In genomic region chr12:105060715-105061378, GRCh38 we compare ENCODE assay signal across 31 cellular contexts. TPM values are rescaled to one million over a fixed set of nuclear protein-coding genes. Genes with fewer than 3 reads are reported as not detected.
DNase-seq lines count a peak whose midpoint lies in the region; ATAC-seq and TF ChIP-seq lines count a peak whose summit lies in the region.
"Had no signal": no experiment of that assay in that cellular context is flagged by ENCODE, and none has a peak within 500 bp of the region (broad histone marks: within the 10 kb centered on the region; RNA-seq: fewer than 3 reads in every experiment).

No MANE protein-coding gene starts in this region.

- CTCF ChIA-PET in activated naive CD4-positive, alpha-beta T cell treated with anti-CD3 and anti-CD28 coated beads, Interleukin-2, amount 10 ng/mL, durations not matched to agents 7 days and 5 days (lab: Charles Lee) = interaction anchor here (1.2 kb wide), 1 partner anchor 60 kb away, joined by 3 read pairs; no protein-coding TSS in a partner anchor

- H3K36me3 Mint-ChIP-seq in activated naive CD4-positive, alpha-beta T cell treated with anti-CD3 and anti-CD28 coated beads, Interleukin-2, amount 50 U/mL, for 72 hours = peaks cover 2 to 3% of the 10 kb centered on the region in 2 donors
- H3K36me3 Mint-ChIP-seq in activated naive CD4-positive, alpha-beta T cell treated with anti-CD3 and anti-CD28 coated beads, Interleukin-2, amount 10 ng/mL, durations not matched to agents 7 days and 5 days = peaks cover 2% of the 10 kb centered on the region
- H3K36me3 Mint-ChIP-seq: neural progenitor cell had no signal

- TF ChIP-seq CTCF in epithelial cell of esophagus (IDR thresholded peaks at IDR 0.05; ENCODE audit: insufficient read depth, low read depth, low read length, missing control alignments) = no peak

- no peaks in the 10 kb centered on the region for H3K4me1 Mint-ChIP-seq in activated naive CD4-positive, alpha-beta T cell treated with anti-CD3 and anti-CD28 coated beads, Interleukin-2, amount 10 ng/mL, durations not matched to agents 7 days and 5 days
- H3K4me1 Mint-ChIP-seq: memory B cell, neural progenitor cell had no signal

- no peak for DNase-seq in activated naive CD4-positive, alpha-beta T cell treated with anti-CD3 and anti-CD28 coated beads, Interleukin-2, amount 50 U/mL, for 72 hours (ENCODE audit: low spot score in 2 of 2)
- DNase-seq in activated naive CD4-positive, alpha-beta T cell treated with anti-CD3 and anti-CD28 coated beads, Interleukin-2, amount 10 ng/mL, durations not matched to agents 7 days and 5 days = no peak
- peak; percentile 37 for DNase-seq in NCI-H2029 (lab: John Stamatoyannopoulos, UW)
- peak; percentile 83 for DNase-seq in epithelial cell of esophagus (ENCODE audit: low read depth)
- DNase-seq in renal cortical epithelial cell (ENCODE audit: low read depth) = peak; percentile 16
- no peak for DNase-seq in kidney glomerular epithelial cell (lab: John Stamatoyannopoulos, UW)
- no peak for DNase-seq in 8988T
- DNase-seq: activated CD4-positive, alpha-beta T cell treated with anti-CD3 and anti-CD28 coated beads for 4 hours; activated gamma-delta T cell treated with Interleukin-2 at 50 U/mL for 16 hours; activated T-cell treated with anti-CD3 and anti-CD28 coated beads, Interleukin-2, amount 50 U/mL, for 24 hours; adrenal gland; body of pancreas; DMS153; effector CD4-positive, alpha-beta T cell; erythroblast; foreskin fibroblast; GDM1; H7; heart right ventricle; left cardiac atrium; NCI-H1694; NCI-H69; right cardiac atrium; spleen; stimulated activated CD4-positive, alpha-beta T cell treated with anti-CD3 and anti-CD28 coated beads, Interleukin-2, amount 100 ng/mL, for 48 hours had no signal

- peaks cover 5% of the 10 kb centered on the region for H3K27me3 Mint-ChIP-seq in activated naive CD4-positive, alpha-beta T cell treated with anti-CD3 and anti-CD28 coated beads, Interleukin-2, amount 10 ng/mL, durations not matched to agents 7 days and 5 days

- H3K9me3 Mint-ChIP-seq in activated naive CD4-positive, alpha-beta T cell treated with anti-CD3 and anti-CD28 coated beads, Interleukin-2, amount 50 U/mL, for 72 hours = peaks cover 1 to 7% of the 10 kb centered on the region in 2 donors
- peaks cover 2% of the 10 kb centered on the region for H3K9me3 Mint-ChIP-seq in activated naive CD4-positive, alpha-beta T cell treated with anti-CD3 and anti-CD28 coated beads, Interleukin-2, amount 10 ng/mL, durations not matched to agents 7 days and 5 days

- ATAC-seq in activated naive CD4-positive, alpha-beta T cell treated with anti-CD3 and anti-CD28 coated beads, Interleukin-2, amount 50 U/mL, for 72 hours = peak; percentile 31 to 53
- ATAC-seq in HG02884 (IDR thresholded peaks at IDR 0.05; ENCODE audit: unreplicated experiment) = no peak
- ATAC-seq: body of pancreas, heart right ventricle, left cardiac atrium, right cardiac atrium, Right ventricle myocardium inferior had no signal

- no peak overlapping the region for H3K27ac Mint-ChIP-seq in activated naive CD4-positive, alpha-beta T cell treated with anti-CD3 and anti-CD28 coated beads, Interleukin-2, amount 50 U/mL, for 72 hours
- H3K27ac Mint-ChIP-seq in activated naive CD4-positive, alpha-beta T cell treated with anti-CD3 and anti-CD28 coated beads, Interleukin-2, amount 10 ng/mL, durations not matched to agents 7 days and 5 days = no peak overlapping the region
- H3K27ac Mint-ChIP-seq: activated T-cell treated with anti-CD3 and anti-CD28 coated beads, Interleukin-2, amount 50 U/mL, for 24 hours; memory B cell; neural progenitor cell; T-helper 2 cell treated with Interferon-gamma antibody and Interleukin-4, amounts not matched to agents 5 μg/mL and 100 μg/mL, for 36 hours had no signal

- no peak overlapping the region for H3K4me3 ChIP-seq in epithelial cell of esophagus (ENCODE audit: low read length)
- H3K4me3 ChIP-seq: adrenal gland, body of pancreas, heart right ventricle, neural progenitor cell, spleen, tibial nerve had no signal

- H3K4me3 Mint-ChIP-seq in activated naive CD4-positive, alpha-beta T cell treated with anti-CD3 and anti-CD28 coated beads, Interleukin-2, amount 10 ng/mL, durations not matched to agents 7 days and 5 days = no peak overlapping the region
- H3K4me3 Mint-ChIP-seq: activated T-cell treated with anti-CD3 and anti-CD28 coated beads, Interleukin-2, amount 50 U/mL, for 24 hours; memory B cell; neural progenitor cell; T-helper 2 cell treated with Interferon-gamma antibody and Interleukin-4, amounts not matched to agents 5 μg/mL and 100 μg/mL, for 36 hours had no signal

RNA-seq across cellular contexts. Expression of gene ALDH1L2, which starts 23.4 kb away (rescaled TPM):
- total RNA-seq in activated naive CD4-positive, alpha-beta T cell treated with anti-CD3 and anti-CD28 coated beads, Interleukin-2, amount 50 U/mL, for 72 hours = 1 to 10 TPM in 1 of 2 donors, under 1 TPM in 1; 0.36 to 5.7 TPM
- 0.65 and 1.9 TPM in 2 replicates for total RNA-seq in renal cortical epithelial cell

RNA-seq across cellular contexts. Expression of gene WASHC4, which starts 46.7 kb away (rescaled TPM):
- total RNA-seq in activated naive CD4-positive, alpha-beta T cell treated with anti-CD3 and anti-CD28 coated beads, Interleukin-2, amount 50 U/mL, for 72 hours = 10 to 100 TPM; 30.5 to 41.2 TPM
- total RNA-seq in renal cortical epithelial cell = 107 and 169 TPM in 2 replicates

Comparison
In these comparisons a context has a peak if more than half of its experiments do, and no peak if none do; other contexts are left out.
1. DNase-seq: peak in NCI-H2029 (single experiment), epithelial cell of esophagus (single experiment) and renal cortical epithelial cell (single experiment); none in activated naive CD4-positive, alpha-beta T cell treated with anti-CD3 and anti-CD28 coated beads, Interleukin-2, amount 50 U/mL, for 72 hours (0 of 2), activated naive CD4-positive, alpha-beta T cell treated with anti-CD3 and anti-CD28 coated beads, Interleukin-2, amount 10 ng/mL, durations not matched to agents 7 days and 5 days (single experiment), kidney glomerular epithelial cell (single experiment) and 8988T (single experiment).